36 cellular contexts compared by ENCODE assay signal in the genomic region with DNA sequence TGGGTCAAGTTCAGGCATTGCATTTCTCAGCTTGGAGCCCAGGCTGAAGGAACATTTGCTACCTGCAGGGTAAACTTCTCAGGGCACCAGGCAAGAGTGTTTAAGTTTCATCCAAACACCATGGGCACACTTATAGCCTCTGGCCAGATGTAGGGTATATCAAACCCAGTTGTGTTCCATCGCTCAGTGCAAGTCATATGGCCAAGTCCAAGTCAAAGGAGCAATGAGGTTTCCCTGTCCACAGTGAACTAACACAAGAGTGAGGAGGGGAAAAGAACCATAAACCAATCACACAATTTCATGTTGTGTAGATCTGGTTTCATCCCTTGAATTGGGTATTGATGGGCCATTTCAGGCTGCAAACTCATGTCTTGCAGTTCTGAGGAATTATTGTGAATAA.
"Had no signal": no experiment of that assay in that cellular context is flagged by ENCODE, and none has a peak within 500 bp of the region (broad histone marks: within the 10 kb centered on the region; RNA-seq: fewer than 3 reads in every experiment).

No MANE protein-coding gene starts in this region.

- H3K36me3 ChIP-seq: ascending aorta, brain microvascular endothelial cell, breast epithelium had no signal

- ATAC-seq: activated CD4-positive, alpha-beta T cell treated with anti-CD3 and anti-CD28 coated beads for 36 hours; activated CD4-positive, CD25-positive, alpha-beta regulatory T cell treated with anti-CD3 and anti-CD28 coated beads, Interleukin-2, amount 50 U/mL, for 24 hours; activated CD8-positive, alpha-beta memory T cell treated with anti-CD3 and anti-CD28 coated beads, Interleukin-2, amount 10 ng/mL, durations not matched to agents 7 days and 5 days; activated CD8-positive, alpha-beta T cell treated with anti-CD3 and anti-CD28 coated beads, Interleukin-2, amount 10 ng/mL, durations not matched to agents 7 days and 5 days; activated naive CD8-positive, alpha-beta T cell treated with anti-CD3 and anti-CD28 coated beads, Interleukin-2, amount 50 U/mL, for 24 hours; body of pancreas had no signal

- H3K4me3 Mint-ChIP-seq: activated CD4-positive, alpha-beta memory T cell treated with anti-CD3 and anti-CD28 coated beads, Interleukin-2, amount 10 ng/mL, durations not matched to agents 7 days and 5 days; activated CD4-positive, alpha-beta T cell treated with anti-CD3 and anti-CD28 coated beads for 36 hours; activated CD4-positive, alpha-beta T cell treated with anti-CD3 and anti-CD28 coated beads, Interleukin-2, amount 10 ng/mL, durations not matched to agents 7 days and 5 days; activated CD8-positive, alpha-beta memory T cell treated with anti-CD3 and anti-CD28 coated beads, Interleukin-2, amount 10 ng/mL, durations not matched to agents 7 days and 5 days; activated CD8-positive, alpha-beta T cell treated with anti-CD3 and anti-CD28 coated beads, Interleukin-2, amount 10 ng/mL, durations not matched to agents 7 days and 5 days; activated naive CD4-positive, alpha-beta T cell treated with anti-CD3 and anti-CD28 coated beads, Interleukin-2, amount 10 ng/mL, durations not matched to agents 7 days and 5 days; activated naive CD4-positive, alpha-beta T cell treated with anti-CD3 and anti-CD28 coated beads, Interleukin-2, amount 50 U/mL, for 24 hours; activated naive CD8-positive, alpha-beta T cell; activated naive CD8-positive, alpha-beta T cell treated with anti-CD3 and anti-CD28 coated beads, Interleukin-2, amount 10 ng/mL, durations not matched to agents 7 days and 5 days; activated naive CD8-positive, alpha-beta T cell treated with anti-CD3 and anti-CD28 coated beads, Interleukin-2, amount 50 U/mL, for 24 hours; activated T-cell treated with anti-CD3 and anti-CD28 coated beads, Interleukin-2, amount 50 U/mL, for 24 hours; T-helper 1 cell treated with Interleukin-12 subunit alpha and Interleukin-12 subunit beta and Interleukin-4 antibody, amounts not matched to agents 30 μg/mL and 1 μg/mL, for 36 hours; T-helper 2 cell treated with Interferon-gamma antibody and Interleukin-4, amounts not matched to agents 5 μg/mL and 100 μg/mL, for 36 hours had no signal

- H3K27me3 ChIP-seq: ascending aorta, body of pancreas, brain microvascular endothelial cell, breast epithelium had no signal

- DNase-seq: activated CD4-positive, alpha-beta memory T cell treated with anti-CD3 and anti-CD28 coated beads, Interleukin-2, amount 10 ng/mL, durations not matched to agents 7 days and 5 days; activated CD4-positive, alpha-beta T cell treated with anti-CD3 and anti-CD28 coated beads for 1 hour; activated CD4-positive, alpha-beta T cell treated with anti-CD3 and anti-CD28 coated beads for 36 hours; activated CD4-positive, alpha-beta T cell treated with anti-CD3 and anti-CD28 coated beads for 48 hours; activated CD4-positive, alpha-beta T cell treated with anti-CD3 and anti-CD28 coated beads, Interleukin-2, amount 10 ng/mL, durations not matched to agents 7 days and 5 days; activated CD4-positive, alpha-beta T cell treated with anti-CD3 and anti-CD28 coated beads, Interleukin-2, amount 50 U/mL, for 48 hours; activated CD4-positive, CD25-positive, alpha-beta regulatory T cell; activated CD8-positive, alpha-beta memory T cell treated with anti-CD3 and anti-CD28 coated beads for 24 hours; activated CD8-positive, alpha-beta memory T cell treated with anti-CD3 and anti-CD28 coated beads, Interleukin-2, amount 10 ng/mL, durations not matched to agents 7 days and 5 days; activated CD8-positive, alpha-beta memory T cell treated with anti-CD3 and anti-CD28 coated beads, Interleukin-2, amount 50 U/mL, for 48 hours; activated CD8-positive, alpha-beta T cell treated with anti-CD3 and anti-CD28 coated beads, Interleukin-2, amount 10 ng/mL, durations not matched to agents 7 days and 5 days; activated effector memory CD4-positive, alpha-beta T cell treated with Interleukin-2 at 50 U/mL for 16 hours; activated gamma-delta T cell; activated naive CD4-positive, alpha-beta T cell treated with anti-CD3 and anti-CD28 coated beads, Interleukin-2, amount 10 ng/mL, durations not matched to agents 7 days and 5 days; activated naive CD4-positive, alpha-beta T cell treated with Interleukin-2 at 50 U/mL for 16 hours; activated naive CD8-positive, alpha-beta T cell treated with anti-CD3 and anti-CD28 coated beads, Interleukin-2, amount 10 ng/mL, durations not matched to agents 7 days and 5 days; activated naive CD8-positive, alpha-beta T cell treated with anti-CD3 and anti-CD28 coated beads, Interleukin-2, amount 50 U/mL, for 24 hours; activated T-cell treated with anti-CD3 and anti-CD28 coated beads, Interleukin-2, amount 50 U/mL, for 24 hours; activated T-cell treated with anti-CD3 and anti-CD28 coated beads, Interleukin-2, amount 50 U/mL, for 48 hours; amygdala; anterior cingulate cortex; body of pancreas; brain microvascular endothelial cell; central memory CD4-positive, alpha-beta T cell; T-helper 2 cell; T-helper 9 cell had no signal

- H3K9me3 Mint-ChIP-seq: activated CD4-positive, alpha-beta T cell treated with anti-CD3 and anti-CD28 coated beads, Interleukin-2, amount 10 ng/mL, durations not matched to agents 7 days and 5 days; activated naive CD4-positive, alpha-beta T cell treated with anti-CD3 and anti-CD28 coated beads, Interleukin-2, amount 50 U/mL, for 24 hours; T-helper 1 cell treated with Interleukin-12 subunit alpha and Interleukin-12 subunit beta and Interleukin-4 antibody, amounts not matched to agents 30 μg/mL and 1 μg/mL, for 36 hours; T-helper 2 cell treated with Interferon-gamma antibody and Interleukin-4, amounts not matched to agents 5 μg/mL and 100 μg/mL, for 36 hours had no signal

- H3K9me3 ChIP-seq: ascending aorta, body of pancreas had no signal

- H3K4me1 ChIP-seq: ascending aorta, body of pancreas, breast epithelium had no signal

- H3K4me1 Mint-ChIP-seq: activated CD4-positive, alpha-beta memory T cell treated with anti-CD3 and anti-CD28 coated beads, Interleukin-2, amount 10 ng/mL, durations not matched to agents 7 days and 5 days; activated CD4-positive, alpha-beta T cell treated with anti-CD3 and anti-CD28 coated beads for 36 hours; activated CD4-positive, alpha-beta T cell treated with anti-CD3 and anti-CD28 coated beads, Interleukin-2, amount 10 ng/mL, durations not matched to agents 7 days and 5 days; activated CD8-positive, alpha-beta memory T cell treated with anti-CD3 and anti-CD28 coated beads, Interleukin-2, amount 10 ng/mL, durations not matched to agents 7 days and 5 days; activated naive CD4-positive, alpha-beta T cell treated with anti-CD3 and anti-CD28 coated beads, Interleukin-2, amount 10 ng/mL, durations not matched to agents 7 days and 5 days; activated naive CD4-positive, alpha-beta T cell treated with anti-CD3 and anti-CD28 coated beads, Interleukin-2, amount 50 U/mL, for 24 hours; activated naive CD8-positive, alpha-beta T cell treated with anti-CD3 and anti-CD28 coated beads, Interleukin-2, amount 10 ng/mL, durations not matched to agents 7 days and 5 days; activated naive CD8-positive, alpha-beta T cell treated with anti-CD3 and anti-CD28 coated beads, Interleukin-2, amount 50 U/mL, for 24 hours had no signal

- FAIRE-seq: TTC549 had no signal

- H3K27me3 Mint-ChIP-seq: activated CD4-positive, alpha-beta memory T cell treated with anti-CD3 and anti-CD28 coated beads, Interleukin-2, amount 10 ng/mL, durations not matched to agents 7 days and 5 days; activated CD4-positive, alpha-beta T cell treated with anti-CD3 and anti-CD28 coated beads for 36 hours; activated CD4-positive, alpha-beta T cell treated with anti-CD3 and anti-CD28 coated beads, Interleukin-2, amount 10 ng/mL, durations not matched to agents 7 days and 5 days; activated CD8-positive, alpha-beta memory T cell treated with anti-CD3 and anti-CD28 coated beads, Interleukin-2, amount 10 ng/mL, durations not matched to agents 7 days and 5 days; activated naive CD4-positive, alpha-beta T cell treated with anti-CD3 and anti-CD28 coated beads, Interleukin-2, amount 10 ng/mL, durations not matched to agents 7 days and 5 days; activated naive CD4-positive, alpha-beta T cell treated with anti-CD3 and anti-CD28 coated beads, Interleukin-2, amount 50 U/mL, for 24 hours; activated naive CD8-positive, alpha-beta T cell; activated naive CD8-positive, alpha-beta T cell treated with anti-CD3 and anti-CD28 coated beads, Interleukin-2, amount 10 ng/mL, durations not matched to agents 7 days and 5 days; activated T-cell treated with anti-CD3 and anti-CD28 coated beads, Interleukin-2, amount 50 U/mL, for 24 hours had no signal

- H3K4me3 ChIP-seq: ascending aorta, body of pancreas, breast epithelium had no signal

- H3K27ac ChIP-seq: ascending aorta, body of pancreas, brain microvascular endothelial cell, breast epithelium, VCaP had no signal

- H3K27ac Mint-ChIP-seq: activated CD4-positive, alpha-beta memory T cell treated with anti-CD3 and anti-CD28 coated beads, Interleukin-2, amount 10 ng/mL, durations not matched to agents 7 days and 5 days; activated CD4-positive, alpha-beta T cell treated with anti-CD3 and anti-CD28 coated beads for 36 hours; activated CD4-positive, alpha-beta T cell treated with anti-CD3 and anti-CD28 coated beads, Interleukin-2, amount 10 ng/mL, durations not matched to agents 7 days and 5 days; activated CD8-positive, alpha-beta memory T cell treated with anti-CD3 and anti-CD28 coated beads, Interleukin-2, amount 10 ng/mL, durations not matched to agents 7 days and 5 days; activated CD8-positive, alpha-beta T cell treated with anti-CD3 and anti-CD28 coated beads, Interleukin-2, amount 10 ng/mL, durations not matched to agents 7 days and 5 days; activated naive CD4-positive, alpha-beta T cell treated with anti-CD3 and anti-CD28 coated beads, Interleukin-2, amount 10 ng/mL, durations not matched to agents 7 days and 5 days; activated naive CD4-positive, alpha-beta T cell treated with anti-CD3 and anti-CD28 coated beads, Interleukin-2, amount 50 U/mL, for 24 hours; activated naive CD8-positive, alpha-beta T cell; activated naive CD8-positive, alpha-beta T cell treated with anti-CD3 and anti-CD28 coated beads, Interleukin-2, amount 10 ng/mL, durations not matched to agents 7 days and 5 days; activated naive CD8-positive, alpha-beta T cell treated with anti-CD3 and anti-CD28 coated beads, Interleukin-2, amount 50 U/mL, for 24 hours; activated T-cell treated with anti-CD3 and anti-CD28 coated beads, Interleukin-2, amount 50 U/mL, for 24 hours; activated T-helper 2 cell treated with anti-CD3 and anti-CD28 coated beads, Interferon-gamma antibody, Interleukin-2, Interleukin-4, amounts not matched to agents 10 μg/mL and 5 μg/mL and 100 μg/mL, durations not matched to agents 14 hours and 24 hours and 36 hours; T-helper 1 cell treated with Interleukin-12 subunit alpha and Interleukin-12 subunit beta and Interleukin-4 antibody, amounts not matched to agents 30 μg/mL and 1 μg/mL, for 36 hours; T-helper 2 cell treated with Interferon-gamma antibody and Interleukin-4, amounts not matched to agents 5 μg/mL and 100 μg/mL, for 36 hours had no signal

- H3K36me3 Mint-ChIP-seq: activated CD8-positive, alpha-beta memory T cell treated with anti-CD3 and anti-CD28 coated beads, Interleukin-2, amount 10 ng/mL, durations not matched to agents 7 days and 5 days; activated naive CD4-positive, alpha-beta T cell treated with anti-CD3 and anti-CD28 coated beads, Interleukin-2, amount 10 ng/mL, durations not matched to agents 7 days and 5 days; activated naive CD4-positive, alpha-beta T cell treated with anti-CD3 and anti-CD28 coated beads, Interleukin-2, amount 50 U/mL, for 24 hours; activated naive CD8-positive, alpha-beta T cell; activated naive CD8-positive, alpha-beta T cell treated with anti-CD3 and anti-CD28 coated beads, Interleukin-2, amount 10 ng/mL, durations not matched to agents 7 days and 5 days had no signal
